5 cellular contexts compared by ENCODE assay signal in the genomic region with DNA sequence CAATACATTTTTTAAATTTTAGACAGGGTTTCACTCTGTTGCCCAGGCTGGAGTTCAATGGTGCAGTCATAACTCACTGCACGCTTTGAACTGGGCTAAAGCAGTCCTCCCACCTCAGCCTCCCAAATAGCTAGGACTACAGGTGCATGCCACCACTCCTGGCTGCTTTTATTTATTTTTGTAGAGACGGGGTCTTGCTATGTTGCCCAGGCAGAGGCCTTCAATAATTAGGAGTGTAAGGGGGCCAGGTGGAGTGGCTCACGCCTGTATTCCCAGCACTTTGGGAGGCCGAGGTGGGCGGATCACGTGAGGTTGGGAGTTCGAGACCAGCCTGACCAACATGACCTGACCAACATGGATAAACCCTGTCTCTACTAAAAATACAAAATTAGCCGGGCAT. TPM values are rescaled to one million over a fixed set of nuclear protein-coding genes. Genes with fewer than 3 reads are reported as not detected.
DNase-seq lines count a peak whose midpoint lies in the region; ATAC-seq, FAIRE-seq and TF ChIP-seq lines count a peak whose summit lies in the region.
"Not testable (repeated sequence)": the region's sequence is repeated elsewhere in the genome, so short reads cannot be mapped to it uniquely, and the experiment has no call there.
"Had no signal": no experiment of that assay in that cellular context is flagged by ENCODE, and none has a peak within 500 bp of the region (broad histone marks: within the 10 kb centered on the region; RNA-seq: fewer than 3 reads in every experiment).

No MANE protein-coding gene starts in this region.

- H2AFZ ChIP-seq in K562 (ENCODE audit: low read depth, low read length); HepG2 (ENCODE audit: low read length): not testable (repeated sequence)

- H3K36me3 Mint-ChIP-seq in WTC11, result not testable (repeated sequence)

- not testable (repeated sequence) for TF ChIP-seq POLR2A in K562 (conservative IDR thresholded peaks at IDR 0.05); HepG2 (IDR thresholded peaks at IDR 0.05; ENCODE audit: insufficient read depth in 1 of 2, low read depth in 2 of 2, low read length in 2 of 2)

- CTCF ChIA-PET in HEK293 (lab: Yijun Ruan, JAX) (interaction anchor here (2.5 to 3.1 kb wide), 3 partner anchors 7 to 53 kb away, joined by 13 to 48 read pairs (median 33); no protein-coding TSS in a partner anchor), WTC11 (lab: Charles Lee) (interaction anchor here (1.6 to 3.1 kb wide), 3 partner anchors 28 to 53 kb away, joined by 3 to 22 read pairs (median 14); a partner anchor contains a TSS)
- CTCF ChIA-PET in K562 (lab: Yijun Ruan, JAX; ENCODE audit: low intra/inter-chr PET ratio); HepG2 (lab: Yijun Ruan, JAX; ENCODE audit: low intra/inter-chr PET ratio, low total read pairs): not testable (repeated sequence)

- not testable (repeated sequence) for H4K20me1 ChIP-seq in K562 (replicated peaks; ENCODE audit: control insufficient read depth, insufficient read depth, low read length); HepG2 (ENCODE audit: insufficient read depth, low read length)

- H3K27ac ChIP-seq in HEK293 (ENCODE audit: extremely low read depth, low read depth, low read length); K562 (ENCODE audit: extremely low read depth, low read depth, low read length); HepG2 (ENCODE audit: extremely low read length, insufficient read depth, low read length): not testable (repeated sequence)

- not testable (repeated sequence) for H3K79me2 ChIP-seq in K562 (ENCODE audit: control insufficient read depth, insufficient read depth, low read length); HepG2 (ENCODE audit: insufficient read depth, low read length)

- not testable (repeated sequence) for H3K9me3 ChIP-seq in HEK293 (ENCODE audit: control insufficient read depth, insufficient read depth, low read depth, low read length); K562 (replicated peaks; ENCODE audit: control insufficient read depth, insufficient read depth, low read depth, low read length); HepG2 (ENCODE audit: low read length)

- H3K9me1 ChIP-seq in K562 (ENCODE audit: control insufficient read depth, insufficient read depth, low read length), result not testable (repeated sequence)

- POLR2A ChIA-PET in HEK293 (lab: Yijun Ruan, JAX); WTC11 (lab: Charles Lee); HepG2 (lab: Yijun Ruan, JAX): not testable (repeated sequence)
- POLR2A ChIA-PET in K562 (lab: Yijun Ruan, JAX), result interaction anchor here (0.7 to 0.9 kb wide), 2 partner anchors 8 to 47 kb away, joined by 3 read pairs; no protein-coding TSS in a partner anchor

- not testable (repeated sequence) for DNase-seq in WTC11 (ENCODE audit: low spot score); K562 (ENCODE audit: extremely low read depth in 1 of 4, low spot score in 3 of 4); HepG2 (ENCODE audit: low spot score)

- TF ChIP-seq CTCF in HEK293 (tag by site-specific recombination; IDR thresholded peaks at IDR 0.05); WTC11 (IDR thresholded peaks at IDR 0.05); K562 (IDR thresholded peaks at IDR 0.05 in 2 of 3, conservative IDR thresholded peaks at IDR 0.05 in 1 of 3; ENCODE audit: insufficient read depth in 2 of 3, low read depth in 1 of 3, low read length in 3 of 3); HepG2 (CRISPR knock-in tag; IDR thresholded peaks at IDR 0.05): not testable (repeated sequence)

- H3K9me3 Mint-ChIP-seq in WTC11, result not testable (repeated sequence)

- BruUV-seq in K562 (replicated peaks; lab: Mats Ljungman, UMichigan); HepG2 (replicated peaks; lab: Mats Ljungman, UMichigan): not testable (repeated sequence)

- H3K4me3 ChIP-seq in HEK293 (ENCODE audit: low read depth, low read length); K562; HepG2 (replicated peaks in 1 of 3; ENCODE audit: insufficient read depth in 1 of 3, low read depth in 2 of 3, low read length in 3 of 3): not testable (repeated sequence)

- H3K36me3 ChIP-seq in HEK293 (ENCODE audit: control insufficient read depth in 2 of 2, insufficient read depth in 1 of 2, low read length in 2 of 2); K562 (ENCODE audit: control insufficient read depth, insufficient read depth, low read length); HepG2 (replicated peaks in 1 of 2; ENCODE audit: control insufficient read depth in 1 of 2, insufficient read depth in 2 of 2, low read length in 2 of 2): not testable (repeated sequence)

- not testable (repeated sequence) for ATAC-seq in WTC11, K562, HepG2

- not testable (repeated sequence) for TF ChIP-seq RAD21 in K562 (CRISPR knock-in tag; conservative IDR thresholded peaks at IDR 0.05 in 1 of 2, IDR thresholded peaks at IDR 0.05 in 1 of 2); HepG2 (CRISPR knock-in tag; IDR thresholded peaks at IDR 0.05)

- not testable (repeated sequence) for H3K27me3 ChIP-seq in K562 (ENCODE audit: control insufficient read depth in 2 of 2, insufficient read depth in 2 of 2, low read length in 2 of 2); HepG2 (ENCODE audit: control insufficient read depth in 1 of 2, insufficient read depth in 2 of 2, low read length in 2 of 2)

- WGBS in K562 (ENCODE audit: insufficient coverage, low coverage, missing lambda C conversion rate), result 77% methylated on average over 7 of the region's 8 CpGs
- whole genome bisulfite sequencing in HepG2 (ENCODE audit: low lambda C conversion rate), result 75% methylated on average over 8 of the region's 8 CpGs

- H3K4me3 Mint-ChIP-seq in WTC11, result not testable (repeated sequence)

- not testable (repeated sequence) for H3K27ac Mint-ChIP-seq in WTC11

- TF ChIP-seq EP300 in K562 (IDR thresholded peaks at IDR 0.05; ENCODE audit: low read length); HepG2 (IDR thresholded peaks at IDR 0.05; ENCODE audit: low read depth in 2 of 2, low read length in 2 of 2); HepG2 (CRISPR knock-in tag; IDR thresholded peaks at IDR 0.05; ENCODE audit: borderline replicate concordance): not testable (repeated sequence)

- intact Hi-C loops in K562 (cut with micrococcal nuclease); HepG2 (cut with micrococcal nuclease; ENCODE audit: unreplicated experiment): not testable (repeated sequence)

- FAIRE-seq in K562 (lab: Jason Lieb, UNC); HepG2 (lab: Jason Lieb, UNC): not testable (repeated sequence)

- H3K4me2 ChIP-seq in K562 (ENCODE audit: insufficient read depth, low read length); HepG2 (ENCODE audit: low read depth, low read length): not testable (repeated sequence)

- H3K27me3 Mint-ChIP-seq in WTC11 (ENCODE audit: low read depth), result not testable (repeated sequence)

- not testable (repeated sequence) for H3K4me1 ChIP-seq in HEK293 (ENCODE audit: control insufficient read depth, insufficient read depth, low read length)
- peaks cover 0 to 18% of the 10 kb centered on the region in 2 experiments; a peak in 3 of 5 replicates for H3K4me1 ChIP-seq in K562 (replicated peaks in 1 of 2; ENCODE audit: control insufficient read depth in 2 of 2, insufficient read depth in 2 of 2, low read length in 2 of 2)
- peaks cover 37% of the 10 kb centered on the region for H3K4me1 ChIP-seq in HepG2 (ENCODE audit: insufficient read depth, low read length)

- H3K4me1 Mint-ChIP-seq in WTC11, result not testable (repeated sequence)

- not testable (repeated sequence) for H3K9ac ChIP-seq in K562 (ENCODE audit: insufficient read depth in 1 of 2, low read depth in 2 of 2, low read length in 2 of 2); HepG2 (ENCODE audit: insufficient read depth, low read depth, low read length)

- in situ Hi-C loops in K562 (cut with MboI); HepG2 (cut with HindIII; ENCODE audit: extremely low pct_ligation_motif_present, low pct_unique_long_range_greater_than_20kb): not testable (repeated sequence)

RNA-seq across cellular contexts. Expression of a gene that starts 8.8 kb away (rescaled TPM):
- 43.7 to 60.6 TPM (median 60.1 TPM) in 3 replicates for total RNA-seq in WTC11 (2021)
- 39.0 and 101 TPM in 2 replicates for total RNA-seq in K562 (2011; cell fraction: chromatin; rRNA removed; ENCODE audit: low replicate concordance)
- 64.0 and 74.7 TPM in 2 replicates for total RNA-seq in K562 (2011; cell fraction: nucleolus; rRNA removed)
- total RNA-seq in K562 (2011; cell fraction: nucleoplasm; rRNA removed), result 56.7 and 74.6 TPM in 2 replicates
- total RNA-seq in K562 (2014; rRNA removed), result 87.1 and 89.4 TPM in 2 replicates
- 31.1 and 37.7 TPM in 2 replicates for total RNA-seq in K562 (2014; rRNA removed; fragmentation: Illumina TruSeq; extraction: Trizol)
- total RNA-seq in K562 (2015; rRNA removed; fragmentation: Illumina TruSeq; extraction: Trizol), result 49.9 and 57.3 TPM in 2 replicates
- 75.1 and 75.5 TPM in 2 replicates for total RNA-seq in K562 (2021)
- polyA plus RNA-seq in K562 (2011; rRNA removed), result 60.0 and 67.5 TPM in 2 replicates
- 85.4 and 165 TPM in 2 replicates for polyA plus RNA-seq in K562 (2011; cell fraction: cytosol; rRNA removed)
- polyA plus RNA-seq in K562 (2011; cell fraction: nucleus; rRNA removed), result 90.3 and 164 TPM in 2 replicates
- polyA plus RNA-seq in K562 (2012), result 61.5 and 139 TPM in 2 replicates
- polyA plus RNA-seq in K562 (2014; fragmentation: Illumina TruSeq; extraction: Trizol), result 70.3 and 86.8 TPM in 2 replicates
- 10 to 100 TPM in 1 of 2 experiments, 1 to 10 TPM in 1; 9.3 to 17.0 TPM for polyA plus RNA-seq in K562 (2014; fragmentation: Nextera tagmentation; extraction: Ambion mirVana)
- polyA plus RNA-seq in K562 (2014; rRNA removed), result 92.6 and 95.8 TPM in 2 replicates
- 19.6 and 33.4 TPM in 2 replicates for polyA minus RNA-seq in K562 (2011; rRNA and poly(A)+ RNA removed)
- 57.8 and 74.6 TPM in 2 replicates for polyA minus RNA-seq in K562 (2011; cell fraction: cytosol; rRNA and poly(A)+ RNA removed)
- 37.8 and 41.3 TPM in 2 replicates for polyA minus RNA-seq in K562 (2011; cell fraction: nucleus; rRNA and poly(A)+ RNA removed)
- total RNA-seq in HepG2 (2016; rRNA removed; fragmentation: Illumina TruSeq; extraction: Trizol), result 39.3 and 40.0 TPM in 2 replicates
- total RNA-seq in HepG2 (2016; cell fraction: cytosol; rRNA removed; fragmentation: Illumina TruSeq; extraction: Trizol; ENCODE audit: low read depth), result 45.6 and 63.1 TPM in 2 replicates
- 33.8 and 46.8 TPM in 2 replicates for total RNA-seq in HepG2 (2016; cell fraction: insoluble cytoplasmic fraction; rRNA removed; fragmentation: Illumina TruSeq; extraction: Trizol)
- 47.2 and 50.6 TPM in 2 replicates for total RNA-seq in HepG2 (2016; cell fraction: membrane; rRNA removed; fragmentation: Illumina TruSeq; extraction: Trizol)
- 15.5 and 16.4 TPM in 2 replicates for total RNA-seq in HepG2 (2016; cell fraction: nucleus; rRNA removed; fragmentation: Illumina TruSeq; extraction: Trizol)
- polyA plus RNA-seq in HepG2 (2011; rRNA removed), result 66.4 and 76.6 TPM in 2 replicates
- 48.2 and 78.5 TPM in 2 replicates for polyA plus RNA-seq in HepG2 (2011; cell fraction: cytosol; rRNA removed)
- 84.4 and 86.6 TPM in 2 replicates for polyA plus RNA-seq in HepG2 (2011; cell fraction: nucleus; rRNA removed)
- polyA plus RNA-seq in HepG2 (2012), result 38.8 and 40.5 TPM in 2 replicates
- polyA plus RNA-seq in HepG2 (2016; cell fraction: cytosol; fragmentation: Illumina TruSeq; extraction: Trizol; ENCODE audit: low read depth), result 57.8 and 73.2 TPM in 2 replicates
- polyA plus RNA-seq in HepG2 (2016; cell fraction: insoluble cytoplasmic fraction; fragmentation: Illumina TruSeq; extraction: Trizol; ENCODE audit: low read depth), result 53.9 and 54.0 TPM in 2 replicates
- 53.9 and 61.0 TPM in 2 replicates for polyA plus RNA-seq in HepG2 (2016; cell fraction: membrane; fragmentation: Illumina TruSeq; extraction: Trizol; ENCODE audit: low read depth)
- polyA plus RNA-seq in HepG2 (2016; cell fraction: nucleus; fragmentation: Illumina TruSeq; extraction: Trizol; ENCODE audit: insufficient read depth, low read depth), result 40.4 and 44.1 TPM in 2 replicates
- 68.2 and 77.1 TPM in 2 replicates for polyA minus RNA-seq in HepG2 (2011; rRNA and poly(A)+ RNA removed; ENCODE audit: low replicate concordance)
- 28.0 and 42.8 TPM in 2 replicates for polyA minus RNA-seq in HepG2 (2011; cell fraction: cytosol; rRNA and poly(A)+ RNA removed)
- polyA minus RNA-seq in HepG2 (2011; cell fraction: nucleus; rRNA and poly(A)+ RNA removed), result 23.7 and 24.2 TPM in 2 replicates

RNA-seq across cellular contexts. Expression of a gene that starts 26.1 kb away (rescaled TPM):
- 33.5 to 38.1 TPM (median 34.8 TPM) in 3 replicates for total RNA-seq in WTC11 (2021)
- total RNA-seq in K562 (2011; cell fraction: chromatin; rRNA removed; ENCODE audit: low replicate concordance), result 7.5 and 14.6 TPM in 2 replicates
- total RNA-seq in K562 (2011; cell fraction: nucleolus; rRNA removed), result 11.1 and 14.3 TPM in 2 replicates
- total RNA-seq in K562 (2011; cell fraction: nucleoplasm; rRNA removed), result 9.8 and 10.3 TPM in 2 replicates
- 36.6 and 50.6 TPM in 2 replicates for total RNA-seq in K562 (2014; rRNA removed)
- 19.7 and 22.7 TPM in 2 replicates for total RNA-seq in K562 (2014; rRNA removed; fragmentation: Illumina TruSeq; extraction: Trizol)
- total RNA-seq in K562 (2015; rRNA removed; fragmentation: Illumina TruSeq; extraction: Trizol), result 50.1 and 51.0 TPM in 2 replicates
- 27.4 and 32.1 TPM in 2 replicates for total RNA-seq in K562 (2021)
- polyA plus RNA-seq in K562 (2011; rRNA removed), result 8.5 and 9.7 TPM in 2 replicates
- polyA plus RNA-seq in K562 (2011; cell fraction: cytosol; rRNA removed), result 11.0 and 17.1 TPM in 2 replicates
- 3.6 and 6.6 TPM in 2 replicates for polyA plus RNA-seq in K562 (2011; cell fraction: nucleus; rRNA removed)
- polyA plus RNA-seq in K562 (2012), result 5.1 and 14.9 TPM in 2 replicates
- 32.6 and 37.4 TPM in 2 replicates for polyA plus RNA-seq in K562 (2014; fragmentation: Illumina TruSeq; extraction: Trizol)
- polyA plus RNA-seq in K562 (2014; fragmentation: Nextera tagmentation; extraction: Ambion mirVana), result 1 to 10 TPM; 3.0 to 6.4 TPM
- 29.2 and 31.7 TPM in 2 replicates for polyA plus RNA-seq in K562 (2014; rRNA removed)
- 4.5 and 4.9 TPM in 2 replicates for polyA minus RNA-seq in K562 (2011; rRNA and poly(A)+ RNA removed)
- polyA minus RNA-seq in K562 (2011; cell fraction: cytosol; rRNA and poly(A)+ RNA removed), result 12.2 and 12.9 TPM in 2 replicates
- 3.0 and 3.8 TPM in 2 replicates for polyA minus RNA-seq in K562 (2011; cell fraction: nucleus; rRNA and poly(A)+ RNA removed)
- 20.8 and 23.3 TPM in 2 replicates for total RNA-seq in HepG2 (2016; rRNA removed; fragmentation: Illumina TruSeq; extraction: Trizol)
- 2.6 TPM in 2 replicates for total RNA-seq in HepG2 (2016; cell fraction: cytosol; rRNA removed; fragmentation: Illumina TruSeq; extraction: Trizol; ENCODE audit: low read depth)
- total RNA-seq in HepG2 (2016; cell fraction: insoluble cytoplasmic fraction; rRNA removed; fragmentation: Illumina TruSeq; extraction: Trizol), result 19.8 and 20.1 TPM in 2 replicates
- 7.7 and 8.2 TPM in 2 replicates for total RNA-seq in HepG2 (2016; cell fraction: membrane; rRNA removed; fragmentation: Illumina TruSeq; extraction: Trizol)
- 9.2 and 11.6 TPM in 2 replicates for total RNA-seq in HepG2 (2016; cell fraction: nucleus; rRNA removed; fragmentation: Illumina TruSeq; extraction: Trizol)
- polyA plus RNA-seq in HepG2 (2011; rRNA removed), result 3.5 and 4.3 TPM in 2 replicates
- polyA plus RNA-seq in HepG2 (2011; cell fraction: cytosol; rRNA removed), result 2.5 and 3.4 TPM in 2 replicates
- 2.3 and 2.6 TPM in 2 replicates for polyA plus RNA-seq in HepG2 (2011; cell fraction: nucleus; rRNA removed)
- polyA plus RNA-seq in HepG2 (2012), result 3.3 and 3.7 TPM in 2 replicates
- 1.6 and 1.7 TPM in 2 replicates for polyA plus RNA-seq in HepG2 (2016; cell fraction: cytosol; fragmentation: Illumina TruSeq; extraction: Trizol; ENCODE audit: low read depth)
- polyA plus RNA-seq in HepG2 (2016; cell fraction: insoluble cytoplasmic fraction; fragmentation: Illumina TruSeq; extraction: Trizol; ENCODE audit: low read depth), result 21.9 and 22.7 TPM in 2 replicates
- 5.1 and 5.5 TPM in 2 replicates for polyA plus RNA-seq in HepG2 (2016; cell fraction: membrane; fragmentation: Illumina TruSeq; extraction: Trizol; ENCODE audit: low read depth)
- polyA plus RNA-seq in HepG2 (2016; cell fraction: nucleus; fragmentation: Illumina TruSeq; extraction: Trizol; ENCODE audit: insufficient read depth, low read depth), result 16.0 and 16.6 TPM in 2 replicates
- 4.8 and 9.0 TPM in 2 replicates for polyA minus RNA-seq in HepG2 (2011; rRNA and poly(A)+ RNA removed; ENCODE audit: low replicate concordance)
- polyA minus RNA-seq in HepG2 (2011; cell fraction: cytosol; rRNA and poly(A)+ RNA removed), result 4.7 and 6.7 TPM in 2 replicates
- 1.7 and 1.9 TPM in 2 replicates for polyA minus RNA-seq in HepG2 (2011; cell fraction: nucleus; rRNA and poly(A)+ RNA removed)

RNA-seq across cellular contexts. Expression of a gene that starts 27.7 kb away (rescaled TPM):
- total RNA-seq in WTC11 (2021), result 27.5 to 38.1 TPM (median 35.2 TPM) in 3 replicates
- total RNA-seq in K562 (2011; cell fraction: chromatin; rRNA removed; ENCODE audit: low replicate concordance), result 13.7 and 25.0 TPM in 2 replicates
- 14.5 and 17.6 TPM in 2 replicates for total RNA-seq in K562 (2011; cell fraction: nucleolus; rRNA removed)
- total RNA-seq in K562 (2011; cell fraction: nucleoplasm; rRNA removed), result 15.8 and 21.6 TPM in 2 replicates
- 2.3 TPM in 2 replicates for total RNA-seq in K562 (2014; rRNA removed)
- total RNA-seq in K562 (2014; rRNA removed; fragmentation: Illumina TruSeq; extraction: Trizol), result 0.84 and 1.0 TPM in 2 replicates
- total RNA-seq in K562 (2015; rRNA removed; fragmentation: Illumina TruSeq; extraction: Trizol), result 0.83 and 0.94 TPM in 2 replicates
- 4.5 and 6.7 TPM in 2 replicates for total RNA-seq in K562 (2021)
- polyA plus RNA-seq in K562 (2011; rRNA removed), result 2.0 and 6.6 TPM in 2 replicates
- polyA plus RNA-seq in K562 (2011; cell fraction: cytosol; rRNA removed), result 2.6 and 3.5 TPM in 2 replicates
- 16.5 and 21.1 TPM in 2 replicates for polyA plus RNA-seq in K562 (2011; cell fraction: nucleus; rRNA removed)
- polyA plus RNA-seq in K562 (2012), result 7.4 and 23.3 TPM in 2 replicates
- polyA plus RNA-seq in K562 (2014; fragmentation: Illumina TruSeq; extraction: Trizol), result 2.7 and 3.6 TPM in 2 replicates
- polyA plus RNA-seq in K562 (2014; fragmentation: Nextera tagmentation; extraction: Ambion mirVana), result under 1 TPM; 0.32 to 0.82 TPM
- polyA plus RNA-seq in K562 (2014; rRNA removed), result 1.7 and 3.7 TPM in 2 replicates
- 1.6 and 2.6 TPM in 2 replicates for polyA minus RNA-seq in K562 (2011; rRNA and poly(A)+ RNA removed)
- polyA minus RNA-seq in K562 (2011; cell fraction: cytosol; rRNA and poly(A)+ RNA removed), result 2.4 and 7.6 TPM in 2 replicates
- 3.1 and 6.1 TPM in 2 replicates for polyA minus RNA-seq in K562 (2011; cell fraction: nucleus; rRNA and poly(A)+ RNA removed)
- total RNA-seq in HepG2 (2016; rRNA removed; fragmentation: Illumina TruSeq; extraction: Trizol), result 1.3 and 1.6 TPM in 2 replicates
- 1.1 TPM in 2 replicates for total RNA-seq in HepG2 (2016; cell fraction: cytosol; rRNA removed; fragmentation: Illumina TruSeq; extraction: Trizol; ENCODE audit: low read depth)
- total RNA-seq in HepG2 (2016; cell fraction: insoluble cytoplasmic fraction; rRNA removed; fragmentation: Illumina TruSeq; extraction: Trizol), result 1.5 and 1.9 TPM in 2 replicates
- 2.2 and 2.4 TPM in 2 replicates for total RNA-seq in HepG2 (2016; cell fraction: membrane; rRNA removed; fragmentation: Illumina TruSeq; extraction: Trizol)
- 3.1 and 3.3 TPM in 2 replicates for total RNA-seq in HepG2 (2016; cell fraction: nucleus; rRNA removed; fragmentation: Illumina TruSeq; extraction: Trizol)
- polyA plus RNA-seq in HepG2 (2011; rRNA removed), result 6.6 and 8.8 TPM in 2 replicates
- 3.8 and 5.5 TPM in 2 replicates for polyA plus RNA-seq in HepG2 (2011; cell fraction: cytosol; rRNA removed)
- 38.9 and 47.2 TPM in 2 replicates for polyA plus RNA-seq in HepG2 (2011; cell fraction: nucleus; rRNA removed)
- polyA plus RNA-seq in HepG2 (2012), result 18.0 and 19.6 TPM in 2 replicates
- polyA plus RNA-seq in HepG2 (2016; cell fraction: cytosol; fragmentation: Illumina TruSeq; extraction: Trizol; ENCODE audit: low read depth), result 0.78 and 1.1 TPM in 2 replicates
- polyA plus RNA-seq in HepG2 (2016; cell fraction: insoluble cytoplasmic fraction; fragmentation: Illumina TruSeq; extraction: Trizol; ENCODE audit: low read depth), result 3.8 and 3.9 TPM in 2 replicates
- polyA plus RNA-seq in HepG2 (2016; cell fraction: membrane; fragmentation: Illumina TruSeq; extraction: Trizol; ENCODE audit: low read depth), result 1.6 and 1.9 TPM in 2 replicates
- polyA plus RNA-seq in HepG2 (2016; cell fraction: nucleus; fragmentation: Illumina TruSeq; extraction: Trizol; ENCODE audit: insufficient read depth, low read depth), result 8.3 and 10.5 TPM in 2 replicates
- 6.9 and 17.3 TPM in 2 replicates for polyA minus RNA-seq in HepG2 (2011; rRNA and poly(A)+ RNA removed; ENCODE audit: low replicate concordance)
- 13.4 and 14.9 TPM in 2 replicates for polyA minus RNA-seq in HepG2 (2011; cell fraction: cytosol; rRNA and poly(A)+ RNA removed)
- polyA minus RNA-seq in HepG2 (2011; cell fraction: nucleus; rRNA and poly(A)+ RNA removed), result 8.0 and 9.2 TPM in 2 replicates

RNA-seq across cellular contexts. Expression of a gene that starts 35.3 kb away (rescaled TPM):
- total RNA-seq in WTC11 (2021), result 2.3 to 7.2 TPM (median 5.4 TPM) in 3 replicates
- 2.1 and 8.8 TPM in 2 replicates for total RNA-seq in K562 (2011; cell fraction: chromatin; rRNA removed; ENCODE audit: low replicate concordance)
- 4.2 and 6.7 TPM in 2 replicates for total RNA-seq in K562 (2011; cell fraction: nucleolus; rRNA removed)
- total RNA-seq in K562 (2011; cell fraction: nucleoplasm; rRNA removed), result 3.9 and 4.5 TPM in 2 replicates
- total RNA-seq in K562 (2014; rRNA removed), result 1.2 and 1.6 TPM in 2 replicates
- total RNA-seq in K562 (2014; rRNA removed; fragmentation: Illumina TruSeq; extraction: Trizol), result 0.73 TPM in 2 replicates
- total RNA-seq in K562 (2015; rRNA removed; fragmentation: Illumina TruSeq; extraction: Trizol), result 0.18 and 0.26 TPM in 2 replicates
- total RNA-seq in K562 (2021), result 2.4 and 2.7 TPM in 2 replicates
- 0.25 and 0.27 TPM in 2 replicates for polyA plus RNA-seq in K562 (2011; rRNA removed)
- polyA plus RNA-seq in K562 (2011; cell fraction: cytosol; rRNA removed), result 0.32 and 0.52 TPM in 2 replicates
- 1.8 and 3.8 TPM in 2 replicates for polyA plus RNA-seq in K562 (2011; cell fraction: nucleus; rRNA removed)
- polyA plus RNA-seq in K562 (2012), result 0.76 and 1.3 TPM in 2 replicates
- polyA plus RNA-seq in K562 (2014; fragmentation: Illumina TruSeq; extraction: Trizol), result 1.2 and 1.4 TPM in 2 replicates
- polyA plus RNA-seq in K562 (2014; fragmentation: Nextera tagmentation; extraction: Ambion mirVana), result under 1 TPM; 0.11 to 0.30 TPM
- polyA plus RNA-seq in K562 (2014; rRNA removed), result 0.93 and 2.9 TPM in 2 replicates
- 0.54 and 0.77 TPM in 2 replicates for polyA minus RNA-seq in K562 (2011; rRNA and poly(A)+ RNA removed)
- 0.55 and 0.76 TPM in 2 replicates for polyA minus RNA-seq in K562 (2011; cell fraction: cytosol; rRNA and poly(A)+ RNA removed)
- polyA minus RNA-seq in K562 (2011; cell fraction: nucleus; rRNA and poly(A)+ RNA removed), result 2.8 and 3.6 TPM in 2 replicates
- total RNA-seq in HepG2 (2016; rRNA removed; fragmentation: Illumina TruSeq; extraction: Trizol), result 0.21 and 6.0 TPM in 2 replicates
- 0.79 and 0.91 TPM in 2 replicates for total RNA-seq in HepG2 (2016; cell fraction: cytosol; rRNA removed; fragmentation: Illumina TruSeq; extraction: Trizol; ENCODE audit: low read depth)
- total RNA-seq in HepG2 (2016; cell fraction: insoluble cytoplasmic fraction; rRNA removed; fragmentation: Illumina TruSeq; extraction: Trizol), result 0.37 and 5.7 TPM in 2 replicates
- 0.93 and 1.2 TPM in 2 replicates for total RNA-seq in HepG2 (2016; cell fraction: membrane; rRNA removed; fragmentation: Illumina TruSeq; extraction: Trizol)
- 17.8 and 18.2 TPM in 2 replicates for total RNA-seq in HepG2 (2016; cell fraction: nucleus; rRNA removed; fragmentation: Illumina TruSeq; extraction: Trizol)
- 2.8 TPM in 2 replicates for polyA plus RNA-seq in HepG2 (2011; rRNA removed)
- polyA plus RNA-seq in HepG2 (2011; cell fraction: cytosol; rRNA removed), result 0.67 and 0.69 TPM in 2 replicates
- polyA plus RNA-seq in HepG2 (2011; cell fraction: nucleus; rRNA removed), result 23.1 and 35.9 TPM in 2 replicates
- polyA plus RNA-seq in HepG2 (2012), result 0.51 and 1.1 TPM in 2 replicates
- polyA plus RNA-seq in HepG2 (2016; cell fraction: cytosol; fragmentation: Illumina TruSeq; extraction: Trizol; ENCODE audit: low read depth), result not detected in 2 replicates
- 0.35 and 0.74 TPM in 2 replicates for polyA plus RNA-seq in HepG2 (2016; cell fraction: insoluble cytoplasmic fraction; fragmentation: Illumina TruSeq; extraction: Trizol; ENCODE audit: low read depth)
- 0.17 and 0.41 TPM in 2 replicates for polyA plus RNA-seq in HepG2 (2016; cell fraction: membrane; fragmentation: Illumina TruSeq; extraction: Trizol; ENCODE audit: low read depth)
- polyA plus RNA-seq in HepG2 (2016; cell fraction: nucleus; fragmentation: Illumina TruSeq; extraction: Trizol; ENCODE audit: insufficient read depth, low read depth), result 17.9 and 36.0 TPM in 2 replicates
- 16.2 and 24.3 TPM in 2 replicates for polyA minus RNA-seq in HepG2 (2011; rRNA and poly(A)+ RNA removed; ENCODE audit: low replicate concordance)
- polyA minus RNA-seq in HepG2 (2011; cell fraction: cytosol; rRNA and poly(A)+ RNA removed), result 1.5 and 2.2 TPM in 2 replicates
- polyA minus RNA-seq in HepG2 (2011; cell fraction: nucleus; rRNA and poly(A)+ RNA removed), result 32.3 and 48.2 TPM in 2 replicates
- total RNA-seq: A172 had no signal
